22 cellular contexts compared by ENCODE assay signal in genomic region chr15:39864116-39864515, GRCh38. TPM values are rescaled to one million over a fixed set of nuclear protein-coding genes. Genes with fewer than 3 reads are reported as not detected.
DNase-seq lines count a peak whose midpoint lies in the region; ATAC-seq and TF ChIP-seq lines count a peak whose summit lies in the region.
"Had no signal": no experiment of that assay in that cellular context is flagged by ENCODE, and none has a peak within 500 bp of the region (broad histone marks: within the 10 kb centered on the region; RNA-seq: fewer than 3 reads in every experiment).

No MANE protein-coding gene starts in this region.

- H3K9me2 ChIP-seq in GM23338 (ENCODE audit: insufficient read depth) (no peaks in the 10 kb centered on the region), Loucy (replicated peaks; ENCODE audit: low read depth, low read length) (no peaks in the 10 kb centered on the region), neural cell (ENCODE audit: insufficient read depth, low read length) (no peaks in the 10 kb centered on the region)

- DNase-seq in GM23338 (ENCODE audit: low spot score) = no peak
- DNase-seq in anterior cingulate cortex (lab: John Stamatoyannopoulos, UW) = no peak
- no peak for DNase-seq in heart right ventricle
- no peak for DNase-seq in NCI-H69 (lab: John Stamatoyannopoulos, UW)
- DNase-seq: 8988T; ACHN; AML-193; BE2C; Caco-2; CD4-positive, CD25-positive, alpha-beta regulatory T cell; CD8-positive, alpha-beta T cell; DMS153; DMS79; EL; GDM1; H7 had no signal

- peaks cover 41% of the 10 kb centered on the region for H3K36me3 Mint-ChIP-seq in GM23338 (ENCODE audit: low read depth)
- H3K36me3 Mint-ChIP-seq: CD4-positive, CD25-positive, alpha-beta regulatory T cell; CD8-positive, alpha-beta T cell had no signal

- intact Hi-C loops in heart right ventricle (cut with DNase I) = no loop called here

- peak overlapping the region in 10 of 11 experiments; percentile 1 to 73 (median 43); a peak in 16 of 22 replicates for H3K4me2 ChIP-seq in BLaER1 treated with 17β-estradiol and CSF1 and Interleukin-3, amounts not matched to agents 10 nM and 100 nM
- H3K4me2 ChIP-seq in GM23338 (no peak overlapping the region), Loucy (ENCODE audit: low read depth, low read length, poor library complexity, severe bottlenecking) (peak overlapping the region; percentile 33), neural cell (ENCODE audit: low read length) (no peak overlapping the region)
- H3K4me2 ChIP-seq: A549 had no signal

- peak overlapping the region in 1 of 11 experiments; percentile 3; a peak in 1 of 22 replicates for H3K27ac ChIP-seq in BLaER1 treated with 17β-estradiol and CSF1 and Interleukin-3, amounts not matched to agents 10 nM and 100 nM
- H3K27ac ChIP-seq in GM23338 (ENCODE audit: low read depth) (0 out of 2 replicates have a peak overlapping the region, but pooled peaks have one; percentile 6), neural cell (ENCODE audit: low read length) (peak overlapping the region; percentile 34), heart right ventricle (no peak overlapping the region)
- H3K27ac ChIP-seq: A549, C4-2B had no signal

- peaks cover 0 to 6% (median 0%) of the 10 kb centered on the region in 11 experiments; a peak in 2 of 22 replicates for H4K20me1 ChIP-seq in BLaER1 treated with 17β-estradiol and CSF1 and Interleukin-3, amounts not matched to agents 10 nM and 100 nM
- H4K20me1 ChIP-seq in GM23338 (replicated peaks; ENCODE audit: insufficient read depth) = peaks cover 38% of the 10 kb centered on the region
- H4K20me1 ChIP-seq in Loucy (ENCODE audit: insufficient read depth, low read length, poor library complexity, severe bottlenecking) = no peaks in the 10 kb centered on the region
- H4K20me1 ChIP-seq in neural cell (ENCODE audit: insufficient read depth) = no peaks in the 10 kb centered on the region

- peak overlapping the region; percentile 45; the same call in 1 of the 2 replicates for H3K27ac Mint-ChIP-seq in GM23338
- H3K27ac Mint-ChIP-seq: CD4-positive, CD25-positive, alpha-beta regulatory T cell; CD8-positive, alpha-beta T cell had no signal

- H3K4me3 ChIP-seq in BLaER1 treated with 17β-estradiol and CSF1 and Interleukin-3, amounts not matched to agents 10 nM and 100 nM = no peak overlapping the region
- H3K4me3 ChIP-seq in GM23338 (no peak overlapping the region), Loucy (ENCODE audit: low read length, poor library complexity, severe bottlenecking) (no peak overlapping the region), neural cell (ENCODE audit: low read length) (no peak overlapping the region), heart right ventricle (no peak overlapping the region)
- H3K4me3 ChIP-seq: A549 had no signal

- no peak overlapping the region for H3K4me3 Mint-ChIP-seq in GM23338
- H3K4me3 Mint-ChIP-seq: CD4-positive, CD25-positive, alpha-beta regulatory T cell; CD8-positive, alpha-beta T cell had no signal

- ATAC-seq in GM23338 (no peak), heart right ventricle (no peak)
- ATAC-seq: A549; CD8-positive, alpha-beta T cell; HCT116 had no signal

- H2AFZ ChIP-seq in GM23338 (no peak overlapping the region), Loucy (ENCODE audit: low read length) (no peak overlapping the region), neural cell (ENCODE audit: low read depth, low read length) (no peak overlapping the region)

- WGBS in heart right ventricle, 2 donors = 73 to 87% methylated on average over 1 of the region's 1 CpG

- H3K9ac ChIP-seq in BLaER1 treated with 17β-estradiol and CSF1 and Interleukin-3, amounts not matched to agents 10 nM and 100 nM = no peak overlapping the region
- H3K9ac ChIP-seq in Loucy (ENCODE audit: low read depth, low read length, poor library complexity, severe bottlenecking) = no peak overlapping the region
- no peak overlapping the region for H3K9ac ChIP-seq in neural cell (ENCODE audit: low read length)

- H3K27me3 ChIP-seq in BLaER1 treated with 17β-estradiol and CSF1 and Interleukin-3, amounts not matched to agents 10 nM and 100 nM = no peaks in the 10 kb centered on the region
- H3K27me3 ChIP-seq in GM23338 (ENCODE audit: insufficient read depth) (no peaks in the 10 kb centered on the region), Loucy (ENCODE audit: insufficient read depth, low read length, poor library complexity, severe bottlenecking) (no peaks in the 10 kb centered on the region), neural cell (ENCODE audit: insufficient read depth, low read depth, low read length) (no peaks in the 10 kb centered on the region), heart right ventricle (no peaks in the 10 kb centered on the region)
- H3K27me3 ChIP-seq: BE2C had no signal

- H3K79me2 ChIP-seq in GM23338 (replicated peaks; ENCODE audit: insufficient read depth) (peaks cover 100% of the 10 kb centered on the region), Loucy (ENCODE audit: insufficient read depth, low read length) (no peaks in the 10 kb centered on the region), neural cell (replicated peaks; ENCODE audit: insufficient read depth, low read length) (no peaks in the 10 kb centered on the region)

- peaks cover 2% of the 10 kb centered on the region for H3K27me3 Mint-ChIP-seq in GM23338 (ENCODE audit: insufficient read depth, low read depth, poor library complexity)

- no peak for TF ChIP-seq CTCF in GM23338 (conservative IDR thresholded peaks at IDR 0.05; ENCODE audit: low read depth in 2 of 2)
- no peak for TF ChIP-seq CTCF in Loucy (conservative IDR thresholded peaks at IDR 0.05; ENCODE audit: low read length)
- TF ChIP-seq CTCF in neural cell (IDR thresholded peaks at IDR 0.05; ENCODE audit: poor library complexity, severe bottlenecking) = no peak
- TF ChIP-seq CTCF in heart right ventricle (IDR thresholded peaks at IDR 0.05) = no peak

- peaks cover 61% of the 10 kb centered on the region for H3K4me1 Mint-ChIP-seq in GM23338
- H3K4me1 Mint-ChIP-seq: CD4-positive, CD25-positive, alpha-beta regulatory T cell had no signal

- peaks cover 0 to 16% (median 0%) of the 10 kb centered on the region in 11 experiments; a peak in 7 of 22 replicates for H3K9me3 ChIP-seq in BLaER1 treated with 17β-estradiol and CSF1 and Interleukin-3, amounts not matched to agents 10 nM and 100 nM (replicated peaks in 1 of 11)
- H3K9me3 ChIP-seq in Loucy (ENCODE audit: insufficient read depth, low read depth, low read length) (no peaks in the 10 kb centered on the region), neural cell (ENCODE audit: low read length) (no peaks in the 10 kb centered on the region), heart right ventricle (no peaks in the 10 kb centered on the region)
- H3K9me3 ChIP-seq: A549, BE2C, Caco-2 had no signal

- H3F3A ChIP-seq in GM23338 (replicated peaks; ENCODE audit: low read depth) (no peaks in the 10 kb centered on the region), Loucy (ENCODE audit: low read depth) (no peaks in the 10 kb centered on the region), neural cell (ENCODE audit: insufficient read depth, low read length, poor library complexity, severe bottlenecking) (no peaks in the 10 kb centered on the region)

- no peaks in the 10 kb centered on the region for H3K9me3 Mint-ChIP-seq in GM23338
- H3K9me3 Mint-ChIP-seq: CD8-positive, alpha-beta T cell had no signal

- peak; percentile 80 for TF ChIP-seq EP300 in neural cell (conservative IDR thresholded peaks at IDR 0.05; ENCODE audit: poor library complexity, severe bottlenecking)

- TF ChIP-seq RAD21 in neural cell (conservative IDR thresholded peaks at IDR 0.05) = no peak

- H3K36me3 ChIP-seq in BLaER1 treated with 17β-estradiol and CSF1 and Interleukin-3, amounts not matched to agents 10 nM and 100 nM = peaks cover 0 to 45% (median 10%) of the 10 kb centered on the region in 11 experiments; a peak in 10 of 22 replicates
- H3K36me3 ChIP-seq in GM23338 (ENCODE audit: insufficient read depth) (no peaks in the 10 kb centered on the region; the same call in 1 of the 2 replicates), Loucy (ENCODE audit: insufficient read depth, low read length) (no peaks in the 10 kb centered on the region), neural cell (ENCODE audit: insufficient read depth, low read length) (no peaks in the 10 kb centered on the region), heart right ventricle (no peaks in the 10 kb centered on the region)
- H3K36me3 ChIP-seq: BE2C had no signal

- H3K4me1 ChIP-seq in BLaER1 treated with 17β-estradiol and CSF1 and Interleukin-3, amounts not matched to agents 10 nM and 100 nM = peaks cover 6 to 56% (median 28%) of the 10 kb centered on the region in 10 experiments
- H3K4me1 ChIP-seq in GM23338 (ENCODE audit: insufficient read depth) (peaks cover 21% of the 10 kb centered on the region), Loucy (ENCODE audit: insufficient read depth, low read length, poor library complexity, severe bottlenecking) (peaks cover 13% of the 10 kb centered on the region), heart right ventricle (peaks cover 0 to 8% (median 0%) of the 10 kb centered on the region in 9 donors)
- H3K4me1 ChIP-seq: A549, Caco-2 had no signal

TF ChIP-seq in GM23338, 12 proteins besides CTCF, POLR2A, EP300 and RAD21 (continues in another document):
- no peak for TF ChIP-seq JUNB (IDR thresholded peaks at IDR 0.05; ENCODE audit: unreplicated experiment)
- TF ChIP-seq EZH2phosphoT487 (IDR thresholded peaks at IDR 0.05; ENCODE audit: unreplicated experiment) = no peak
- no peak for TF ChIP-seq ZNF114 (CRISPR knock-in tag; IDR thresholded peaks at IDR 0.05)

TF ChIP-seq in neural cell, 6 proteins besides CTCF, POLR2A, EP300 and RAD21 (continues in another document):
- TF ChIP-seq POLR2AphosphoS5 (IDR thresholded peaks at IDR 0.05) (no peak), EZH2 (IDR thresholded peaks at IDR 0.05; ENCODE audit: borderline replicate concordance, insufficient read depth, low read length, poor library complexity, severe bottlenecking) (no peak), SMC3 (conservative IDR thresholded peaks at IDR 0.05; ENCODE audit: poor library complexity) (no peak), MXI1 (conservative IDR thresholded peaks at IDR 0.05; ENCODE audit: poor library complexity, severe bottlenecking) (no peak), TAF1 (IDR thresholded peaks at IDR 0.05; ENCODE audit: low read depth) (no peak)

RNA-seq across cellular contexts. Expression of gene GPR176, which starts 56.0 kb away (rescaled TPM):
- 226 and 248 TPM in 2 replicates for total RNA-seq in GM23338 (2014; rRNA removed; shearing (Covaris generic))
- 60.0 and 62.9 TPM in 2 replicates for polyA plus RNA-seq in GM23338 (2016; fragmentation: Nextera tagmentation; extraction: Ambion mirVana)
- polyA plus RNA-seq in neural cell = 8.3 and 9.8 TPM in 2 replicates
- 16.4 and 17.3 TPM in 2 replicates for polyA minus RNA-seq in neural cell
- 1 to 10 TPM in 9 of 10 donors, under 1 TPM in 1; 0.87 to 3.1 (median 1.5) TPM for total RNA-seq in heart right ventricle
- 1 to 10 TPM; 1.7 to 3.0 TPM for polyA plus RNA-seq in heart right ventricle
- total RNA-seq: CD4-positive, CD25-positive, alpha-beta regulatory T cell had no signal
- polyA plus RNA-seq: CD4-positive, CD25-positive, alpha-beta regulatory T cell had no signal

Comparison
In these comparisons a context has a peak if more than half of its experiments do, and no peak if none do; other contexts are left out.
1. H3K27ac ChIP-seq: peak in GM23338 (single experiment) and neural cell (single experiment); none in heart right ventricle (0 of 10).
2. H3K4me2 ChIP-seq: peak in BLaER1 treated with 17β-estradiol and CSF1 and Interleukin-3, amounts not matched to agents 10 nM and 100 nM (10 of 11) and Loucy (single experiment); none in GM23338 (single experiment) and neural cell (single experiment).